In genomic region chr1:116323419-116323987, GRCh38 we compare ENCODE assay signal across 23 cellular contexts. TPM values are rescaled to one million over a fixed set of nuclear protein-coding genes. Genes with fewer than 3 reads are reported as not detected.
A peak's percentile ranks its signal among the peaks of the same experiment; 100 is the strongest.
DNase-seq lines count a peak whose midpoint lies in the region; ATAC-seq, FAIRE-seq and TF ChIP-seq lines count a peak whose summit lies in the region.
"Had no signal": no experiment of that assay in that cellular context is flagged by ENCODE, and none has a peak within 500 bp of the region (broad histone marks: within the 10 kb centered on the region; RNA-seq: fewer than 3 reads in every experiment).

No MANE protein-coding gene starts in this region.

- H3K27ac Mint-ChIP-seq in CD8-positive, alpha-beta memory T cell, result peak overlapping the region in 5 of 8 donors; percentile 34 to 66 (median 62)
- H3K27ac Mint-ChIP-seq in T-helper 17 cell, result peak overlapping the region; percentile 88
- H3K27ac Mint-ChIP-seq: activated naive CD8-positive, alpha-beta T cell treated with anti-CD3 and anti-CD28 coated beads, Interleukin-2, amount 50 U/mL, for 24 hours; brain; H9; progenitor cell of endocrine pancreas; stimulated activated naive CD8-positive, alpha-beta T cell treated with anti-CD3 and anti-CD28 coated beads, Interleukin-15, Interleukin-2, amounts not matched to agents 100 ng/mL and 50 ng/mL, for 24 hours had no signal

- no peaks in the 10 kb centered on the region for H3K9me3 Mint-ChIP-seq in CD8-positive, alpha-beta memory T cell
- H3K9me3 Mint-ChIP-seq: activated naive CD8-positive, alpha-beta T cell treated with anti-CD3 and anti-CD28 coated beads, Interleukin-2, amount 50 U/mL, for 24 hours; H9; stimulated activated naive CD8-positive, alpha-beta T cell treated with anti-CD3 and anti-CD28 coated beads, Interleukin-15, Interleukin-2, amounts not matched to agents 100 ng/mL and 50 ng/mL, for 24 hours had no signal

- intact Hi-C loops in pancreas (cut with DNase I), result no loop called here

- H3K27me3 ChIP-seq in CD8-positive, alpha-beta memory T cell (ENCODE audit: insufficient read depth, low read length, poor library complexity, severe bottlenecking), result no peaks in the 10 kb centered on the region
- no peaks in the 10 kb centered on the region for H3K27me3 ChIP-seq in pancreas
- H3K27me3 ChIP-seq: thyroid gland had no signal

- peaks cover 0 to 4% (median 0%) of the 10 kb centered on the region in 3 donors for H3K36me3 Mint-ChIP-seq in CD8-positive, alpha-beta memory T cell
- H3K36me3 Mint-ChIP-seq in T-helper 17 cell (ENCODE audit: low read depth), result no peaks in the 10 kb centered on the region
- H3K36me3 Mint-ChIP-seq: brain had no signal

- no peak for TF ChIP-seq CTCF in pancreas (IDR thresholded peaks at IDR 0.05)

- WGBS in pancreas, 2 donors, result 20 to 33% methylated on average over 2 of the region's 2 CpGs

- ATAC-seq in T-helper 17 cell (no peak), pancreas (peak in 3 of 4 donors; percentile 1 to 2 (median 1)), GM21717 (IDR thresholded peaks at IDR 0.05; ENCODE audit: unreplicated experiment) (no peak)
- ATAC-seq: activated naive CD8-positive, alpha-beta T cell treated with anti-CD3 and anti-CD28 coated beads, Interleukin-2, amount 50 U/mL, for 24 hours; GM12878; sciatic nerve had no signal

- H3K36me3 ChIP-seq in CD8-positive, alpha-beta memory T cell (ENCODE audit: insufficient read depth, low read length), result no peaks in the 10 kb centered on the region
- H3K36me3 ChIP-seq in KOPT-K1 (ENCODE audit: insufficient read depth, low read length), result no peaks in the 10 kb centered on the region
- H3K36me3 ChIP-seq in pancreas, result no peaks in the 10 kb centered on the region
- H3K36me3 ChIP-seq: lower lobe of right lung, thyroid gland had no signal

- peaks cover 53 to 72% (median 68%) of the 10 kb centered on the region in 3 donors for H3K4me1 Mint-ChIP-seq in CD8-positive, alpha-beta memory T cell
- peaks cover 51% of the 10 kb centered on the region for H3K4me1 Mint-ChIP-seq in T-helper 17 cell

- no peak for FAIRE-seq in pancreas (lab: Jason Lieb, UNC)
- FAIRE-seq: GM12878, kidney had no signal

- DNase-seq in CD8-positive, alpha-beta memory T cell, result no peak
- DNase-seq in T-helper 17 cell, result no peak
- DNase-seq in pancreas, result no peak
- no peak for DNase-seq in amygdala (lab: John Stamatoyannopoulos, UW)
- DNase-seq in COLO829 (ENCODE audit: low spot score), result no peak
- DNase-seq: activated CD4-positive, alpha-beta T cell treated with anti-CD3 and anti-CD28 coated beads, Interleukin-2, amount 50 U/mL, for 1 hour; activated naive CD8-positive, alpha-beta T cell treated with anti-CD3 and anti-CD28 coated beads, Interleukin-2, amount 50 U/mL, for 24 hours; glutamatergic neuron; H9; kidney; lower lobe of right lung; NCI-H2171; NCI-H82; T-helper 9 cell; thyroid gland had no signal

- H3K4me3 ChIP-seq in CD8-positive, alpha-beta memory T cell (ENCODE audit: low read length), result no peak overlapping the region
- no peak overlapping the region for H3K4me3 ChIP-seq in pancreas
- H3K4me3 ChIP-seq: GM12878, lower lobe of right lung, thyroid gland had no signal

- H3K4me1 ChIP-seq in CD8-positive, alpha-beta memory T cell (ENCODE audit: insufficient read depth, low read length), result peaks cover 81% of the 10 kb centered on the region
- peaks cover 54 to 69% (median 62%) of the 10 kb centered on the region in 3 donors for H3K4me1 ChIP-seq in pancreas

- POLR2A ChIA-PET in CD8-positive, alpha-beta memory T cell (lab: Charles Lee), result no interaction called here

- H3K4me3 Mint-ChIP-seq in CD8-positive, alpha-beta memory T cell, result no peak overlapping the region
- H3K4me3 Mint-ChIP-seq in T-helper 17 cell, result no peak overlapping the region
- H3K4me3 Mint-ChIP-seq: activated naive CD8-positive, alpha-beta T cell treated with anti-CD3 and anti-CD28 coated beads, Interleukin-2, amount 50 U/mL, for 24 hours; brain; H9; stimulated activated naive CD8-positive, alpha-beta T cell treated with anti-CD3 and anti-CD28 coated beads, Interleukin-15, Interleukin-2, amounts not matched to agents 100 ng/mL and 50 ng/mL, for 24 hours had no signal

- CTCF ChIA-PET in CD8-positive, alpha-beta memory T cell (lab: Charles Lee), result interaction anchor here (1.0 kb wide), 2 partner anchors 171 to 185 kb away, joined by 3 to 4 read pairs; no protein-coding TSS in a partner anchor

- no peaks in the 10 kb centered on the region for H3K9me3 ChIP-seq in CD8-positive, alpha-beta memory T cell (ENCODE audit: low read length)
- no peaks in the 10 kb centered on the region for H3K9me3 ChIP-seq in KOPT-K1 (ENCODE audit: insufficient read depth, low read length, poor library complexity, severe bottlenecking)
- no peaks in the 10 kb centered on the region for H3K9me3 ChIP-seq in T-helper 17 cell (ENCODE audit: control insufficient read depth, low read length, poor library complexity, severe bottlenecking)
- no peaks in the 10 kb centered on the region for H3K9me3 ChIP-seq in pancreas
- H3K9me3 ChIP-seq: Caco-2, lower lobe of right lung, thyroid gland had no signal

- no peak overlapping the region for H3K27ac ChIP-seq in CD8-positive, alpha-beta memory T cell (ENCODE audit: low read depth, low read length)
- H3K27ac ChIP-seq in KOPT-K1 (ENCODE audit: low read depth, low read length, poor library complexity, severe bottlenecking) (peak overlapping the region; percentile 50), pancreas (peak overlapping the region in 3 of 4 donors; percentile 13 to 69 (median 68))
- H3K27ac ChIP-seq: lower lobe of right lung had no signal

- H3K27me3 Mint-ChIP-seq in CD8-positive, alpha-beta memory T cell, result no peaks in the 10 kb centered on the region
- no peaks in the 10 kb centered on the region for H3K27me3 Mint-ChIP-seq in T-helper 17 cell
- H3K27me3 Mint-ChIP-seq: activated naive CD8-positive, alpha-beta T cell treated with anti-CD3 and anti-CD28 coated beads, Interleukin-2, amount 50 U/mL, for 24 hours; brain; progenitor cell of endocrine pancreas; stimulated activated naive CD8-positive, alpha-beta T cell treated with anti-CD3 and anti-CD28 coated beads, Interleukin-15, Interleukin-2, amounts not matched to agents 100 ng/mL and 50 ng/mL, for 24 hours had no signal

RNA-seq across cellular contexts. Expression of gene ATP1A1, which starts 49.5 kb away (rescaled TPM):
- 100 to 1,000 TPM; 259 to 263 TPM for total RNA-seq in CD8-positive, alpha-beta memory T cell
- polyA plus RNA-seq in CD8-positive, alpha-beta memory T cell, result 58.0 TPM
- 100 to 1,000 TPM; 259 to 313 TPM for total RNA-seq in T-helper 17 cell
- total RNA-seq in pancreas, result 100 to 1,000 TPM; 338 to 735 (median 584) TPM
- polyA plus RNA-seq in pancreas, result 100 to 1,000 TPM; 226 to 459 TPM

Comparison
In these comparisons a context has a peak if more than half of its experiments do, and no peak if none do; other contexts are left out.
1. ATAC-seq: peak in pancreas (3 of 4); none in T-helper 17 cell (single experiment) and GM21717 (single experiment).